In the genomic region with DNA sequence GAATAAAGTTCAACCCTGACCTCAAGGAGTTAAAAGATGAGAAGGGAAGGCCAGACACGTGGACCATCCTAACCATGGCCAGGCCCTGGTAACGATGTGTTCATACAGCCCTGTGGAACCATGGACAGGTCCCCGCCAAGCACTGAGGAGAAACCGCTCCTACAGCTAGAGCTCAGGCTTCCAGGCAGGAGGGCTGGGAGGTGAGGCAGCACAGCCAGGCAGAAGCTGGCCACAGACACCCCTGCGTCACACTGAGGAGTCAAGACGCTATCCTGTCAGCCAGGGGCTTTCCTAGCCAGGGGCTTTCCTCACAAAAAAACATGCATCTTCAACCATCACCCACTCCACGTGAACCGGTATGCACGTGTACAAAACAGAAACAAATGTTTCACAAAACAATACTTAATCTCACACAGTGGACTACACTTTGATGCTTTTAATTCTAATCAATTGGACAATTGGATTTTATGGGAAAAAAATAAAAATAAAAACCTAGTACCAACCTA, we compare ENCODE assay signal across 11 cellular contexts.
DNase-seq lines count a peak whose midpoint lies in the region; ATAC-seq and TF ChIP-seq lines count a peak whose summit lies in the region.
"Had no signal": no experiment of that assay in that cellular context is flagged by ENCODE, and none has a peak within 500 bp of the region (broad histone marks: within the 10 kb centered on the region; RNA-seq: fewer than 3 reads in every experiment).

No MANE protein-coding gene starts in this region.

- peaks cover 16% of the 10 kb centered on the region for H3K4me1 Mint-ChIP-seq in WTC11

- DNase-seq in COLO668 (lab: John Stamatoyannopoulos, UW; ENCODE audit: unreplicated experiment) (peak; percentile 35), adrenal gland (peak in 1 of 7 donors; percentile 65), posterior vena cava (ENCODE audit: low spot score) (peak; percentile 68), HAP-1 (ENCODE audit: low spot score in 2 of 2) (no peak), GOT3 (lab: John Stamatoyannopoulos, UW) (no peak), WTC11 (ENCODE audit: low spot score) (no peak)
- DNase-seq: naive thymus-derived CD8-positive, alpha-beta T cell; NCI-H1048; stimulated activated CD4-positive, alpha-beta T cell treated with anti-CD3 and anti-CD28 coated beads, Interleukin-1b, Interleukin-23, amount 100 ng/mL, for 48 hours had no signal

- H3K36me3 ChIP-seq in adrenal gland (replicated peaks in 1 of 2) (peaks cover 0 to 71% of the 10 kb centered on the region in 2 donors), HAP-1 (replicated peaks) (peaks cover 62% of the 10 kb centered on the region)

- H3K4me1 ChIP-seq in adrenal gland (replicated peaks in 1 of 2) (peaks cover 27 to 63% of the 10 kb centered on the region in 2 donors), HAP-1 (no peaks in the 10 kb centered on the region)

- H3K27ac Mint-ChIP-seq in WTC11 = no peak overlapping the region

- no peak overlapping the region for H3K4me3 Mint-ChIP-seq in WTC11
- H3K4me3 Mint-ChIP-seq: naive thymus-derived CD8-positive, alpha-beta T cell had no signal

- CTCF ChIA-PET in WTC11 (lab: Charles Lee) = interaction anchor here (1.0 to 4.0 kb wide), 4 partner anchors 9 to 104 kb away, joined by 3 to 33 read pairs (median 4); no protein-coding TSS in a partner anchor

- TF ChIP-seq CTCF in adrenal gland (IDR thresholded peaks at IDR 0.05) (no peak), WTC11 (IDR thresholded peaks at IDR 0.05) (no peak)

- no peaks in the 10 kb centered on the region for H3K9me3 Mint-ChIP-seq in WTC11
- H3K9me3 Mint-ChIP-seq: naive thymus-derived CD8-positive, alpha-beta T cell had no signal

- H3K27me3 Mint-ChIP-seq in WTC11 (ENCODE audit: low read depth) = no peaks in the 10 kb centered on the region
- H3K27me3 Mint-ChIP-seq: naive thymus-derived CD8-positive, alpha-beta T cell had no signal

- in situ Hi-C loops in HAP-1 (cut with MboI; ENCODE audit: low sequenced_read_pairs) = no loop called here

- WGBS in adrenal gland, 4 donors = 66 to 71% (median 68%) methylated on average over 8 to 9 of the region's 9 CpGs

- H3K27ac ChIP-seq in adrenal gland = peak overlapping the region; percentile 8 to 84 (median 65)

- intact Hi-C loops in adrenal gland (cut with DNase I) (no loop called here), posterior vena cava (cut with DNase I) (no loop called here)

- TF ChIP-seq POLR2A in adrenal gland (IDR thresholded peaks at IDR 0.05) = no peak

- H3K27me3 ChIP-seq in adrenal gland (no peaks in the 10 kb centered on the region), HAP-1 (ENCODE audit: low read depth) (no peaks in the 10 kb centered on the region)

- no peaks in the 10 kb centered on the region for H3K9me3 ChIP-seq in adrenal gland (replicated peaks in 1 of 3)
- H3K9me3 ChIP-seq in HAP-1 = no peaks in the 10 kb centered on the region; the same call in 1 of the 2 replicates
- H3K9me3 ChIP-seq: thoracic aorta had no signal

- peaks cover 7% of the 10 kb centered on the region for H3K36me3 Mint-ChIP-seq in WTC11

- ATAC-seq in GM19025 (IDR thresholded peaks at IDR 0.05; ENCODE audit: low read depth, unreplicated experiment) (peak; percentile 52), WTC11 (no peak)
- ATAC-seq: naive thymus-derived CD8-positive, alpha-beta T cell had no signal

- H3K4me3 ChIP-seq in adrenal gland (no peak overlapping the region), HAP-1 (no peak overlapping the region)
- H3K4me3 ChIP-seq: thoracic aorta had no signal

- POLR2A ChIA-PET in WTC11 (lab: Charles Lee) = interaction anchor here (1.2 kb wide), 1 partner anchor 20 kb away, joined by 4 read pairs; no protein-coding TSS in a partner anchor

TF ChIP-seq in WTC11, 78 proteins besides CTCF, POLR2A, EP300 and RAD21:
- TF ChIP-seq, protein P1, sequence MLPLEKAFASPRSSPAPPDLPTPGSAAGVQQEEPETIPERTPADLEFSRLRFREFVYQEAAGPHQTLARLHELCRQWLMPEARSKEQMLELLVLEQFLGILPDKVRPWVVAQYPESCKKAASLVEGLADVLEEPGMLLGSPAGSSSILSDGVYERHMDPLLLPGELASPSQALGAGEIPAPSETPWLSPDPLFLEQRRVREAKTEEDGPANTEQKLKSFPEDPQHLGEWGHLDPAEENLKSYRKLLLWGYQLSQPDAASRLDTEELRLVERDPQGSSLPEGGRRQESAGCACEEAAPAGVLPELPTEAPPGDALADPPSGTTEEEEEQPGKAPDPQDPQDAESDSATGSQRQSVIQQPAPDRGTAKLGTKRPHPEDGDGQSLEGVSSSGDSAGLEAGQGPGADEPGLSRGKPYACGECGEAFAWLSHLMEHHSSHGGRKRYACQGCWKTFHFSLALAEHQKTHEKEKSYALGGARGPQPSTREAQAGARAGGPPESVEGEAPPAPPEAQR (CRISPR knock-in tag; IDR thresholded peaks at IDR 0.05) = no peak
- TF ChIP-seq RELA (CRISPR knock-in tag; IDR thresholded peaks at IDR 0.05; ENCODE audit: borderline replicate concordance) (no peak), USF2 (CRISPR knock-in tag; IDR thresholded peaks at IDR 0.05) (no peak), TP53 (CRISPR knock-in tag; IDR thresholded peaks at IDR 0.05) (no peak), E2F5 (CRISPR knock-in tag; IDR thresholded peaks at IDR 0.05) (no peak), GTF2I (CRISPR knock-in tag; conservative IDR thresholded peaks at IDR 0.05) (no peak), RORB (CRISPR knock-in tag; IDR thresholded peaks at IDR 0.05) (no peak)
- TF ChIP-seq, protein P2, sequence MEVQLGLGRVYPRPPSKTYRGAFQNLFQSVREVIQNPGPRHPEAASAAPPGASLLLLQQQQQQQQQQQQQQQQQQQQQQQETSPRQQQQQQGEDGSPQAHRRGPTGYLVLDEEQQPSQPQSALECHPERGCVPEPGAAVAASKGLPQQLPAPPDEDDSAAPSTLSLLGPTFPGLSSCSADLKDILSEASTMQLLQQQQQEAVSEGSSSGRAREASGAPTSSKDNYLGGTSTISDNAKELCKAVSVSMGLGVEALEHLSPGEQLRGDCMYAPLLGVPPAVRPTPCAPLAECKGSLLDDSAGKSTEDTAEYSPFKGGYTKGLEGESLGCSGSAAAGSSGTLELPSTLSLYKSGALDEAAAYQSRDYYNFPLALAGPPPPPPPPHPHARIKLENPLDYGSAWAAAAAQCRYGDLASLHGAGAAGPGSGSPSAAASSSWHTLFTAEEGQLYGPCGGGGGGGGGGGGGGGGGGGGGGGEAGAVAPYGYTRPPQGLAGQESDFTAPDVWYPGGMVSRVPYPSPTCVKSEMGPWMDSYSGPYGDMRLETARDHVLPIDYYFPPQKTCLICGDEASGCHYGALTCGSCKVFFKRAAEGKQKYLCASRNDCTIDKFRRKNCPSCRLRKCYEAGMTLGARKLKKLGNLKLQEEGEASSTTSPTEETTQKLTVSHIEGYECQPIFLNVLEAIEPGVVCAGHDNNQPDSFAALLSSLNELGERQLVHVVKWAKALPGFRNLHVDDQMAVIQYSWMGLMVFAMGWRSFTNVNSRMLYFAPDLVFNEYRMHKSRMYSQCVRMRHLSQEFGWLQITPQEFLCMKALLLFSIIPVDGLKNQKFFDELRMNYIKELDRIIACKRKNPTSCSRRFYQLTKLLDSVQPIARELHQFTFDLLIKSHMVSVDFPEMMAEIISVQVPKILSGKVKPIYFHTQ (CRISPR knock-in tag; IDR thresholded peaks at IDR 0.05) = no peak

Comparison
In these comparisons a context has a peak if more than half of its experiments do, and no peak if none do; other contexts are left out.
1. DNase-seq: peak in COLO668 (single experiment) and posterior vena cava (single experiment); none in HAP-1 (0 of 2), GOT3 (single experiment) and WTC11 (single experiment).